ENCODE assay signal across 8 cellular contexts in the genomic region with DNA sequence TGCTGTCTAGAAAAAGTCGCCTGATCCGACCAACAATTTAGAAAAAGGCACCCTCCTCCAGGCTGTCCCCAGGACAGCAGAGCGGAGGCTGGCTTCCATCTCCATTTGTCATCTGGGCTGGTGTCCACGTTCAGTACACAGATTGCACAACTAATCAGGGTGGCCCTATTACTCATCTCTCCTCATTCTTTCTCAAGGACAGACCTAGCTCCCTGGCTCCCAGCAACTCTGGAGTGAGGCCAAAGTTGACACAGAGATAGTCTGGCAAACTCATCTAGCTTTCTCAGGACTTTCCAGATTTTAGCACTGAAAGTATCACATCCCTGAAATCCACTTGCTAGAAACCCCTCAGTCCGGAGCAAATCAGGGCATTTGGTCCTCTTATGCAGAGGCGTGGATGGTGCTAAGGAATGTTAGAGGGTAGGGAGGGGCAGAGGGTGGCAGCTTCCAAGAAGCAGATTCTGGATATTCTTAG.
DNase-seq lines count a peak whose midpoint lies in the region; ATAC-seq and TF ChIP-seq lines count a peak whose summit lies in the region.

No MANE protein-coding gene starts in this region.

- no peak for TF ChIP-seq POLR2A in esophagus muscularis mucosa (IDR thresholded peaks at IDR 0.05; ENCODE audit: low read depth)

- no peak overlapping the region for H3K4me3 Mint-ChIP-seq in effector memory CD8-positive, alpha-beta T cell

- intact Hi-C loops in esophagus muscularis mucosa (cut with DNase I), result loop anchor here (5.0 kb wide), 1 partner anchor 36 kb away; no protein-coding TSS in a partner anchor

- no peaks in the 10 kb centered on the region for H3K36me3 Mint-ChIP-seq in effector memory CD8-positive, alpha-beta T cell (ENCODE audit: insufficient read depth)

- H3K36me3 ChIP-seq in MG63 (no peaks in the 10 kb centered on the region), esophagus muscularis mucosa (no peaks in the 10 kb centered on the region)

- H3K9me3 ChIP-seq in MG63, result no peaks in the 10 kb centered on the region
- H3K9me3 ChIP-seq in esophagus muscularis mucosa, result no peaks in the 10 kb centered on the region

- no peak for ATAC-seq in effector memory CD8-positive, alpha-beta T cell (replicated peaks)
- no peak for ATAC-seq in HG02981 (IDR thresholded peaks at IDR 0.05; ENCODE audit: unreplicated experiment)
- ATAC-seq in HG02571 (IDR thresholded peaks at IDR 0.05; ENCODE audit: unreplicated experiment), result no peak

- peaks cover 0 to 23% (median 14%) of the 10 kb centered on the region in 4 donors for H3K4me1 ChIP-seq in esophagus muscularis mucosa

- H3K9me3 Mint-ChIP-seq in effector memory CD8-positive, alpha-beta T cell, result peaks cover 0 to 2% of the 10 kb centered on the region in 2 donors

- DNase-seq in AG09319 (ENCODE audit: extremely low read depth, low read depth) (peak; percentile 14), MG63 (peak; percentile 70), esophagus muscularis mucosa (ENCODE audit: extremely low spot score) (no peak), myocyte (ENCODE audit: low read depth) (peak; percentile 27)
- DNase-seq in effector memory CD8-positive, alpha-beta T cell, result no peak
- no peak for DNase-seq in effector CD8-positive, alpha-beta T cell (lab: John Stamatoyannopoulos, UW)

- H3K27me3 Mint-ChIP-seq in effector memory CD8-positive, alpha-beta T cell, result peaks cover 17 to 30% of the 10 kb centered on the region in 2 donors

- H3K27ac ChIP-seq in esophagus muscularis mucosa (replicated peaks in 1 of 4), result peak overlapping the region in 3 of 4 donors; percentile 42 to 69 (median 44)

- WGBS in esophagus muscularis mucosa, result 85% methylated on average over 6 of the region's 6 CpGs

- H3K27me3 ChIP-seq in MG63 (no peaks in the 10 kb centered on the region), esophagus muscularis mucosa (no peaks in the 10 kb centered on the region)

- no peak overlapping the region for H3K27ac Mint-ChIP-seq in effector memory CD8-positive, alpha-beta T cell

- H3K4me3 ChIP-seq in MG63, result no peak overlapping the region
- H3K4me3 ChIP-seq in esophagus muscularis mucosa, result no peak overlapping the region

- TF ChIP-seq EP300 in esophagus muscularis mucosa (IDR thresholded peaks at IDR 0.05), result no peak

- TF ChIP-seq CTCF in AG09319 (IDR thresholded peaks at IDR 0.05; ENCODE audit: low read depth, low read length) (no peak), esophagus muscularis mucosa (IDR thresholded peaks at IDR 0.05) (no peak)

- no peaks in the 10 kb centered on the region for H3K4me1 Mint-ChIP-seq in effector memory CD8-positive, alpha-beta T cell (ENCODE audit: low read depth in 2 of 2)

Comparison
In these comparisons a context has a peak if more than half of its experiments do, and no peak if none do; other contexts are left out.
1. DNase-seq: peak in AG09319 (single experiment), MG63 (single experiment) and myocyte (single experiment); none in esophagus muscularis mucosa (single experiment), effector memory CD8-positive, alpha-beta T cell (0 of 3) and effector CD8-positive, alpha-beta T cell (single experiment).